In the genomic region with DNA sequence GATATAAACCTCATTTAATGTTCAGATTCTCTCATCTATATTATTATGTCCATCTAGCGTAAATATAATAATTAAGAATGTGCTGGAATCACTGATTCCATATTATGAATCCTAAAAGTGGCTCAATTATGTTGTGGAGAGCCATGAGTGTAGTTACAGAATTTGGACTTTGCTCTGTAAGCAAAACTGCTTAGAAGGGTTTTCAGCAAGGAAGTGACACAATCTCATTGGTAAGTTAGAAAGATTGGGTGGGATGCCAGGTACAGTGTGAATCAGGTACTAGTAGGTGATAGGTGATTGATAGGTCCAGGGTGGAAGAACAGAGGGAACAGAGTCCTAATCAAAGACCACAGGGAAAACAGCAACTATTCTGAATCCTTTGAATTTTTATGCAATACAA, we compare ENCODE assay signal across 19 cellular contexts.
A peak's percentile ranks its signal among the peaks of the same experiment; 100 is the strongest.
DNase-seq lines count a peak whose midpoint lies in the region; ATAC-seq, FAIRE-seq and TF ChIP-seq lines count a peak whose summit lies in the region.
"Had no signal": no experiment of that assay in that cellular context is flagged by ENCODE, and none has a peak within 500 bp of the region (broad histone marks: within the 10 kb centered on the region; RNA-seq: fewer than 3 reads in every experiment).

No MANE protein-coding gene starts in this region.

- H3K4me1 ChIP-seq in liver (ENCODE audit: control insufficient read depth in 4 of 4, insufficient read depth in 4 of 4, low read length in 3 of 4) (peaks cover 0 to 5% (median 4%) of the 10 kb centered on the region in 4 donors), small intestine (ENCODE audit: control insufficient read depth in 2 of 2, insufficient read depth in 1 of 2, low read depth in 1 of 2, low read length in 1 of 2) (no peaks in the 10 kb centered on the region), mesenchymal stem cell (ENCODE audit: control insufficient read depth, insufficient read depth, low read depth, low read length) (no peaks in the 10 kb centered on the region)
- H3K4me1 ChIP-seq: BLaER1, Caco-2, HAP-1 had no signal

- no peak for FAIRE-seq in small intestine (lab: Jason Lieb, UNC)
- FAIRE-seq: G401.6, GM12892, H54 had no signal

- H3K79me1 ChIP-seq in mesenchymal stem cell (replicated peaks; ENCODE audit: low read length, poor library complexity, severe bottlenecking): peaks cover 5% of the 10 kb centered on the region

- no peak overlapping the region for H2BK120ac ChIP-seq in mesenchymal stem cell (ENCODE audit: low read depth, low read length)

- H3K9me3 ChIP-seq in liver (ENCODE audit: control insufficient read depth in 4 of 4, low read length in 3 of 4) (no peaks in the 10 kb centered on the region), small intestine (ENCODE audit: control insufficient read depth, low read depth) (no peaks in the 10 kb centered on the region), mesenchymal stem cell (ENCODE audit: control insufficient read depth, low read length) (no peaks in the 10 kb centered on the region)
- H3K9me3 ChIP-seq: BLaER1, Caco-2, HAP-1 had no signal

- no peak overlapping the region for H3K4ac ChIP-seq in mesenchymal stem cell (ENCODE audit: low read depth in 1 of 2, low read length in 2 of 2)

- no peaks in the 10 kb centered on the region for H3K27me3 ChIP-seq in liver (ENCODE audit: control insufficient read depth in 4 of 4, insufficient read depth in 4 of 4, low read length in 3 of 4)
- no peaks in the 10 kb centered on the region for H3K27me3 ChIP-seq in small intestine (ENCODE audit: control insufficient read depth in 2 of 2, insufficient read depth in 2 of 2, low read length in 2 of 2)
- no peaks in the 10 kb centered on the region for H3K27me3 ChIP-seq in mesenchymal stem cell (ENCODE audit: control insufficient read depth in 1 of 2, insufficient read depth in 1 of 2, low read length in 2 of 2)
- H3K27me3 ChIP-seq: BLaER1 had no signal

- no peak overlapping the region for H2AK5ac ChIP-seq in mesenchymal stem cell (ENCODE audit: low read length, severe bottlenecking)

- H4K8ac ChIP-seq in mesenchymal stem cell (ENCODE audit: low read length): no peak overlapping the region

- H4K91ac ChIP-seq in mesenchymal stem cell (ENCODE audit: low read length): no peak overlapping the region

- no peak overlapping the region for H3K4me2 ChIP-seq in mesenchymal stem cell (ENCODE audit: low read length, poor library complexity, severe bottlenecking)
- H3K4me2 ChIP-seq: BLaER1 had no signal

- no peak overlapping the region for H3K18ac ChIP-seq in mesenchymal stem cell (ENCODE audit: low read depth in 1 of 2, low read length in 2 of 2)

- H2AFZ ChIP-seq in mesenchymal stem cell (ENCODE audit: low read depth, low read length): no peak overlapping the region

- no peaks in the 10 kb centered on the region for H3K36me3 ChIP-seq in liver (ENCODE audit: control insufficient read depth in 4 of 4, insufficient read depth in 3 of 4, low read depth in 1 of 4, low read length in 3 of 4)
- no peaks in the 10 kb centered on the region for H3K36me3 ChIP-seq in small intestine (ENCODE audit: control insufficient read depth in 2 of 2, insufficient read depth in 2 of 2, low read length in 2 of 2)
- H3K36me3 ChIP-seq in mesenchymal stem cell (ENCODE audit: control insufficient read depth in 1 of 2, insufficient read depth in 2 of 2, low read depth in 1 of 2, low read length in 2 of 2): no peaks in the 10 kb centered on the region
- H3K36me3 ChIP-seq: BLaER1, HAP-1 had no signal

- H2BK12ac ChIP-seq in mesenchymal stem cell (ENCODE audit: low read length in 2 of 2): no peak overlapping the region

- ATAC-seq in left colon (peak; percentile 60), GM21723 (IDR thresholded peaks at IDR 0.05; ENCODE audit: unreplicated experiment) (no peak)
- ATAC-seq: CD8-positive, alpha-beta T cell had no signal

- DNase-seq in HT-29 (ENCODE audit: low spot score) (peak; percentile 28), left colon (no peak), small intestine (peak; percentile 25), mesenchymal stem cell (no peak), NCI-H748 treated with DMSO at 0.1 percent for 48 hours (lab: John Stamatoyannopoulos, UW) (no peak)
- DNase-seq: Caco-2; CD4-positive, CD25-positive, alpha-beta regulatory T cell; CD8-positive, alpha-beta T cell; DMS153; DND-41; GOT3 had no signal

- no peak overlapping the region for H2BK5ac ChIP-seq in mesenchymal stem cell (ENCODE audit: low read depth, low read length, poor library complexity, severe bottlenecking)

- no peak for TF ChIP-seq RAD21 in liver (IDR thresholded peaks at IDR 0.05)

- intact Hi-C loops in left colon (cut with DNase I, micrococcal nuclease): no loop called here

- H3K4me3 ChIP-seq in liver (ENCODE audit: low read depth in 1 of 3, low read length in 3 of 3) (no peak overlapping the region), small intestine (ENCODE audit: low read depth in 1 of 2, low read length in 2 of 2) (no peak overlapping the region), mesenchymal stem cell (ENCODE audit: insufficient read depth in 1 of 2, low read depth in 1 of 2, low read length in 2 of 2) (no peak overlapping the region)
- H3K4me3 ChIP-seq: BLaER1, HAP-1 had no signal

- WGBS in liver: 96% methylated on average over 1 of the region's 1 CpG
- 92 to 95% (median 94%) methylated on average over 1 of the region's 1 CpG for whole genome bisulfite sequencing in small intestine, 3 donors
- WGBS in mesenchymal stem cell: 100% methylated on average over 1 of the region's 1 CpG

- no peak overlapping the region for H3K14ac ChIP-seq in mesenchymal stem cell (ENCODE audit: low read length in 2 of 2)

- no peak overlapping the region for H2BK15ac ChIP-seq in mesenchymal stem cell (ENCODE audit: low read depth, poor library complexity, severe bottlenecking)

- H3K23ac ChIP-seq in mesenchymal stem cell (ENCODE audit: low read length in 2 of 2): no peak overlapping the region

- no peak overlapping the region for H3K27ac ChIP-seq in liver (ENCODE audit: low read depth in 1 of 2, low read length in 2 of 2)
- no peak overlapping the region for H3K27ac ChIP-seq in small intestine (ENCODE audit: low read depth in 1 of 2, low read length in 1 of 2)
- no peak overlapping the region for H3K27ac ChIP-seq in mesenchymal stem cell (ENCODE audit: low read length, poor library complexity, severe bottlenecking)
- H3K27ac ChIP-seq: BLaER1, C4-2B had no signal

- H3K9ac ChIP-seq in liver (ENCODE audit: low read depth in 1 of 2, low read length in 2 of 2): no peak overlapping the region
- no peak overlapping the region for H3K9ac ChIP-seq in mesenchymal stem cell (ENCODE audit: low read length)
- H3K9ac ChIP-seq: BLaER1 had no signal

- TF ChIP-seq CTCF in liver (IDR thresholded peaks at IDR 0.05; ENCODE audit: low read depth, low read length, missing input control): no peak

TF ChIP-seq in liver, 16 proteins besides CTCF, POLR2A, EP300 and RAD21:
- TF ChIP-seq RXRA (IDR thresholded peaks at IDR 0.05): peak; percentile 31 to 47
- TF ChIP-seq HNF4A (conservative IDR thresholded peaks at IDR 0.05): peak; percentile 74 to 83
- TF ChIP-seq TAF1 (conservative IDR thresholded peaks at IDR 0.05): no peak
- peak; percentile 32 for TF ChIP-seq HNF4G (IDR thresholded peaks at IDR 0.05)
- peak; percentile 20 for TF ChIP-seq SP1 (IDR thresholded peaks at IDR 0.05)

Comparison
In these comparisons a context has a peak if more than half of its experiments do, and no peak if none do; other contexts are left out.
1. DNase-seq: peak in HT-29 (single experiment) and small intestine (single experiment); none in left colon (0 of 2), mesenchymal stem cell (single experiment) and NCI-H748 treated with DMSO at 0.1 percent for 48 hours (single experiment).